In the genomic region with DNA sequence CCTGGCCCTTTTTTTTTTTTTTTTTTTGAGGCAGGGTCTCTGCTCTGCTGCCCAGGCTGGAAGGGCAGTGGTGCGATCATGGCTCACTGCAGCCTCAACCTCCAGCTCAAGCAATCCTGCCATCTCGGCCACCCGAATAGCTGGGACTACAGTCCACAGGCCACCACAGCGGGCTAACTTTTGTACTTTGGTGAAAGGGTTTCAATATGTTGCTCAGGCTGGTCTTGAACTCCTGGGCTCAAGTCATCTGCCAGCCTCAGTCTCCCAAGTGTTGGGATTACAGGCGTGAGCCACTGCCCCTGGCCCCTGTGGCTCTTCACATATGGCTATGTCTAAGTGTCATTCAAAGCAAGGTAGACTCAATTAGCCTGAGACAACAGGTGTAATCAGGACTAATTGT, we compare ENCODE assay signal across 1 cellular context.
TF ChIP-seq lines count a peak whose summit lies in the region.

No MANE protein-coding gene starts in this region.

TF ChIP-seq in WTC11, 78 proteins besides CTCF, POLR2A, EP300 and RAD21 (continued from another document):
- TF ChIP-seq ZNF219 (CRISPR knock-in tag; IDR thresholded peaks at IDR 0.05; ENCODE audit: borderline replicate concordance) (no peak), NFATC4 (CRISPR knock-in tag; IDR thresholded peaks at IDR 0.05) (peak; percentile 96), ZNF416 (CRISPR knock-in tag; IDR thresholded peaks at IDR 0.05) (peak; percentile 94), ZBTB21 (CRISPR knock-in tag; IDR thresholded peaks at IDR 0.05; ENCODE audit: borderline replicate concordance) (no peak), PRRX2 (CRISPR knock-in tag; IDR thresholded peaks at IDR 0.05) (peak; percentile 99), ZNF317 (CRISPR knock-in tag; IDR thresholded peaks at IDR 0.05; ENCODE audit: borderline replicate concordance, low read depth) (0 out of 2 replicates have a peak, but pooled peaks have one; percentile 16), NFYB (CRISPR knock-in tag; conservative IDR thresholded peaks at IDR 0.05; ENCODE audit: low read depth) (no peak), AR (CRISPR knock-in tag; IDR thresholded peaks at IDR 0.05) (peak; percentile 98), RELA (CRISPR knock-in tag; IDR thresholded peaks at IDR 0.05; ENCODE audit: borderline replicate concordance) (no peak), TCF7 (CRISPR knock-in tag; IDR thresholded peaks at IDR 0.05; ENCODE audit: low read depth) (no peak), SP1 (CRISPR knock-in tag; conservative IDR thresholded peaks at IDR 0.05) (no peak; the same call in 1 of the 2 replicates), ESRRA (CRISPR knock-in tag; IDR thresholded peaks at IDR 0.05; ENCODE audit: borderline replicate concordance) (0 out of 2 replicates have a peak, but pooled peaks have one; percentile 66), ARID4B (CRISPR knock-in tag; IDR thresholded peaks at IDR 0.05; ENCODE audit: borderline replicate concordance) (no peak), ELF4 (CRISPR knock-in tag; IDR thresholded peaks at IDR 0.05; ENCODE audit: low read depth) (no peak), ZNF425 (CRISPR knock-in tag; conservative IDR thresholded peaks at IDR 0.05) (peak; percentile 81; the same call in 1 of the 2 replicates), GTF2I (CRISPR knock-in tag; conservative IDR thresholded peaks at IDR 0.05) (no peak), JAZF1 (CRISPR knock-in tag; IDR thresholded peaks at IDR 0.05) (no peak), SOX15 (CRISPR knock-in tag; IDR thresholded peaks at IDR 0.05) (no peak), ZNF232 (CRISPR knock-in tag; IDR thresholded peaks at IDR 0.05) (no peak), USF1 (CRISPR knock-in tag; IDR thresholded peaks at IDR 0.05) (no peak; the same call in 1 of the 2 replicates), MYBL2 (CRISPR knock-in tag; IDR thresholded peaks at IDR 0.05) (0 out of 2 replicates have a peak, but pooled peaks have one; percentile 12)
- TF ChIP-seq, protein P1, sequence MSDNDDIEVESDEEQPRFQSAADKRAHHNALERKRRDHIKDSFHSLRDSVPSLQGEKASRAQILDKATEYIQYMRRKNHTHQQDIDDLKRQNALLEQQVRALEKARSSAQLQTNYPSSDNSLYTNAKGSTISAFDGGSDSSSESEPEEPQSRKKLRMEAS (CRISPR knock-in tag; IDR thresholded peaks at IDR 0.05): 0 out of 2 replicates have a peak, but pooled peaks have one; percentile 6
- TF ChIP-seq, protein P2, sequence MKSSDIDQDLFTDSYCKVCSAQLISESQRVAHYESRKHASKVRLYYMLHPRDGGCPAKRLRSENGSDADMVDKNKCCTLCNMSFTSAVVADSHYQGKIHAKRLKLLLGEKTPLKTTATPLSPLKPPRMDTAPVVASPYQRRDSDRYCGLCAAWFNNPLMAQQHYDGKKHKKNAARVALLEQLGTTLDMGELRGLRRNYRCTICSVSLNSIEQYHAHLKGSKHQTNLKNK (CRISPR knock-in tag; IDR thresholded peaks at IDR 0.05): peak; percentile 90
- TF ChIP-seq, protein P3, sequence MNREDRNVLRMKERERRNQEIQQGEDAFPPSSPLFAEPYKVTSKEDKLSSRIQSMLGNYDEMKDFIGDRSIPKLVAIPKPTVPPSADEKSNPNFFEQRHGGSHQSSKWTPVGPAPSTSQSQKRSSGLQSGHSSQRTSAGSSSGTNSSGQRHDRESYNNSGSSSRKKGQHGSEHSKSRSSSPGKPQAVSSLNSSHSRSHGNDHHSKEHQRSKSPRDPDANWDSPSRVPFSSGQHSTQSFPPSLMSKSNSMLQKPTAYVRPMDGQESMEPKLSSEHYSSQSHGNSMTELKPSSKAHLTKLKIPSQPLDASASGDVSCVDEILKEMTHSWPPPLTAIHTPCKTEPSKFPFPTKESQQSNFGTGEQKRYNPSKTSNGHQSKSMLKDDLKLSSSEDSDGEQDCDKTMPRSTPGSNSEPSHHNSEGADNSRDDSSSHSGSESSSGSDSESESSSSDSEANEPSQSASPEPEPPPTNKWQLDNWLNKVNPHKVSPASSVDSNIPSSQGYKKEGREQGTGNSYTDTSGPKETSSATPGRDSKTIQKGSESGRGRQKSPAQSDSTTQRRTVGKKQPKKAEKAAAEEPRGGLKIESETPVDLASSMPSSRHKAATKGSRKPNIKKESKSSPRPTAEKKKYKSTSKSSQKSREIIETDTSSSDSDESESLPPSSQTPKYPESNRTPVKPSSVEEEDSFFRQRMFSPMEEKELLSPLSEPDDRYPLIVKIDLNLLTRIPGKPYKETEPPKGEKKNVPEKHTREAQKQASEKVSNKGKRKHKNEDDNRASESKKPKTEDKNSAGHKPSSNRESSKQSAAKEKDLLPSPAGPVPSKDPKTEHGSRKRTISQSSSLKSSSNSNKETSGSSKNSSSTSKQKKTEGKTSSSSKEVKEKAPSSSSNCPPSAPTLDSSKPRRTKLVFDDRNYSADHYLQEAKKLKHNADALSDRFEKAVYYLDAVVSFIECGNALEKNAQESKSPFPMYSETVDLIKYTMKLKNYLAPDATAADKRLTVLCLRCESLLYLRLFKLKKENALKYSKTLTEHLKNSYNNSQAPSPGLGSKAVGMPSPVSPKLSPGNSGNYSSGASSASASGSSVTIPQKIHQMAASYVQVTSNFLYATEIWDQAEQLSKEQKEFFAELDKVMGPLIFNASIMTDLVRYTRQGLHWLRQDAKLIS (CRISPR knock-in tag; IDR thresholded peaks at IDR 0.05; ENCODE audit: borderline replicate concordance): no peak
- TF ChIP-seq, protein P4, sequence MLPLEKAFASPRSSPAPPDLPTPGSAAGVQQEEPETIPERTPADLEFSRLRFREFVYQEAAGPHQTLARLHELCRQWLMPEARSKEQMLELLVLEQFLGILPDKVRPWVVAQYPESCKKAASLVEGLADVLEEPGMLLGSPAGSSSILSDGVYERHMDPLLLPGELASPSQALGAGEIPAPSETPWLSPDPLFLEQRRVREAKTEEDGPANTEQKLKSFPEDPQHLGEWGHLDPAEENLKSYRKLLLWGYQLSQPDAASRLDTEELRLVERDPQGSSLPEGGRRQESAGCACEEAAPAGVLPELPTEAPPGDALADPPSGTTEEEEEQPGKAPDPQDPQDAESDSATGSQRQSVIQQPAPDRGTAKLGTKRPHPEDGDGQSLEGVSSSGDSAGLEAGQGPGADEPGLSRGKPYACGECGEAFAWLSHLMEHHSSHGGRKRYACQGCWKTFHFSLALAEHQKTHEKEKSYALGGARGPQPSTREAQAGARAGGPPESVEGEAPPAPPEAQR (CRISPR knock-in tag; IDR thresholded peaks at IDR 0.05): peak; percentile 33; the same call in 1 of the 2 replicates
TF ChIP-seq in WTC11: peak in this region for 19.
